1 cellular context compared by ENCODE assay signal in the genomic region with DNA sequence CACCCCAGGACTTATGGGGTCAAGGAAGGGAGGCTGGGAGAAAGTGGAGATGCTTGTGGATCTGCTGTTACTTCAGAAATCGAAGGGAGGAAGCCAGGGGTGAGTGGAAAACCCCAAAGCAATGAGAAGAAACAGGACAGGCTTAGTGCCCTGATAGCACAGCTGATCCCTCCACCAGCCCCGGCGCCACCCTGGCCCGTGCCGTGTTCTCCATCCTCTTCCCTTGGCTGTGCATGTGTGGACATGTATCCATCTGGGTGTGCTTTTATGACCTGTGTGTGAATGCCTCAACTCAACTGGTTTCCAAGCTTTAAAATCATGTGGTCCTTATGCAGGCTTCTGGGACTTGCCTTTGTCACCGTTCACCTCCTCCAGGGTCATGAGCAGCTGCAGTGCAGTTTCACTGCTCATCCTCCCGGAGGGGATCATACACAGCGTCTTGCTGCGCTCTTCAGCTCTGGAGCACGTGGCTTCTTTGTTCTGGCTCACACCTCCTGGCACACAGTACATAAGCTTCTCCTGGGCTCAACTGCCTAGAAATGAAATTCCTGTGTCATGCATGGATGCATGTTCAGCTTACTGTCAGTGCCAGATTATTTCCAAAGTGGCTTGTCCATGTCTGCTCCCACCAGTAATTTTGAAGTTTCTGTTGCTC.
TF ChIP-seq lines count a peak whose summit lies in the region.

No MANE protein-coding gene starts in this region.

TF ChIP-seq in IMR-90, 13 proteins besides CTCF, POLR2A, EP300 and RAD21:
- TF ChIP-seq RFX5 (IDR thresholded peaks at IDR 0.05; ENCODE audit: low read depth, low read length) (no peak), CEBPB (IDR thresholded peaks at IDR 0.05; ENCODE audit: low read depth, low read length) (no peak), RCOR1 (IDR thresholded peaks at IDR 0.05; ENCODE audit: insufficient replicate concordance, low read length) (no peak), USF2 (IDR thresholded peaks at IDR 0.05; ENCODE audit: low read depth, low read length) (no peak), CHD1 (IDR thresholded peaks at IDR 0.05; ENCODE audit: low read depth, low read length) (no peak), MXI1 (IDR thresholded peaks at IDR 0.05; ENCODE audit: borderline replicate concordance, low read depth, low read length) (no peak), FOS (IDR thresholded peaks at IDR 0.05; ENCODE audit: low read depth, low read length) (no peak), SMC3 (IDR thresholded peaks at IDR 0.05; ENCODE audit: low read depth, low read length) (no peak), MAFK (IDR thresholded peaks at IDR 0.05; ENCODE audit: low read depth, low read length) (no peak), NFE2L2 (IDR thresholded peaks at IDR 0.05; ENCODE audit: low read depth, low read length) (no peak), MAZ (IDR thresholded peaks at IDR 0.05; ENCODE audit: borderline replicate concordance, low read depth, low read length) (no peak), BHLHE40 (IDR thresholded peaks at IDR 0.05; ENCODE audit: low read depth, low read length) (no peak)
- TF ChIP-seq, protein P1, sequence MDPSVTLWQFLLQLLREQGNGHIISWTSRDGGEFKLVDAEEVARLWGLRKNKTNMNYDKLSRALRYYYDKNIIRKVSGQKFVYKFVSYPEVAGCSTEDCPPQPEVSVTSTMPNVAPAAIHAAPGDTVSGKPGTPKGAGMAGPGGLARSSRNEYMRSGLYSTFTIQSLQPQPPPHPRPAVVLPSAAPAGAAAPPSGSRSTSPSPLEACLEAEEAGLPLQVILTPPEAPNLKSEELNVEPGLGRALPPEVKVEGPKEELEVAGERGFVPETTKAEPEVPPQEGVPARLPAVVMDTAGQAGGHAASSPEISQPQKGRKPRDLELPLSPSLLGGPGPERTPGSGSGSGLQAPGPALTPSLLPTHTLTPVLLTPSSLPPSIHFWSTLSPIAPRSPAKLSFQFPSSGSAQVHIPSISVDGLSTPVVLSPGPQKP (IDR thresholded peaks at IDR 0.05; ENCODE audit: borderline replicate concordance, low read depth, low read length): no peak
